18 cellular contexts compared by ENCODE assay signal in the genomic region with DNA sequence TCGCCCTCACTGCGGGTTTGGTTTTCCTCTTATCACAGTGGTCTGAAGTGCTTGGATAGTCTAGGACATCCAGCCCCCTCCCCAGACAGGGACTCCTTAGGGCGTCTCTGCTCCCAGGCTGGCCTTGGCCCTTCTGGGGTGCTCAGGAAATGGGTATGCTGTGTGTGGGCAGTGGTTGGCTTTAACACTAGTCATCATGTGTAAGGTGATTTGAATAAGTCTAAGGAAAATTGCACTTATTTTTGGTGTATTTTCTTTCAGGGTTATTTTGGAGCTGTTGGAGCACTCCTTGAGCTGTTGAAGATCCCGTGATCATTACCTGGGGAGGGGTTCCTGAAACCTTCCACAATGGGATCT. TPM values are rescaled to one million over a fixed set of nuclear protein-coding genes. Genes with fewer than 3 reads are reported as not detected.
A peak's percentile ranks its signal among the peaks of the same experiment; 100 is the strongest.
DNase-seq lines count a peak whose midpoint lies in the region; ATAC-seq and TF ChIP-seq lines count a peak whose summit lies in the region.
"Had no signal": no experiment of that assay in that cellular context is flagged by ENCODE, and none has a peak within 500 bp of the region (broad histone marks: within the 10 kb centered on the region; RNA-seq: fewer than 3 reads in every experiment).

No MANE protein-coding gene starts in this region.

- no peak for ATAC-seq in activated CD8-positive, alpha-beta T cell treated with anti-CD3 and anti-CD28 coated beads, Interleukin-2, amount 10 ng/mL, durations not matched to agents 7 days and 5 days
- no peak for ATAC-seq in stimulated activated naive CD8-positive, alpha-beta T cell treated with anti-CD3 and anti-CD28 coated beads, Interleukin-15, amount 100 ng/mL, for 72 hours
- ATAC-seq in GM18867 (IDR thresholded peaks at IDR 0.05; ENCODE audit: unreplicated experiment) (no peak), GM21360 (IDR thresholded peaks at IDR 0.05; ENCODE audit: unreplicated experiment) (no peak)

- no peak for DNase-seq in activated naive CD4-positive, alpha-beta T cell treated with anti-CD3 and anti-CD28 coated beads, Interleukin-2, amount 10 ng/mL, durations not matched to agents 7 days and 5 days
- no peak for DNase-seq in activated CD8-positive, alpha-beta T cell treated with anti-CD3 and anti-CD28 coated beads, Interleukin-2, amount 10 ng/mL, durations not matched to agents 7 days and 5 days
- no peak for DNase-seq in hepatocyte (ENCODE audit: low spot score)
- DNase-seq in stimulated activated naive CD8-positive, alpha-beta T cell treated with anti-CD3 and anti-CD28 coated beads, Interleukin-15, amount 100 ng/mL, for 72 hours: no peak
- no peak for DNase-seq in NCI-H774 (lab: John Stamatoyannopoulos, UW)
- DNase-seq: cortex of kidney, GF-D8, mesendoderm, MV-4-11, NCI-H2107, NCI-H748 treated with DMSO at 0.1 percent for 48 hours, nucleus accumbens, sigmoid colon, T-helper 1 cell, uterus had no signal

- H3K36me3 ChIP-seq in hepatocyte (replicated peaks; ENCODE audit: insufficient read depth, low read depth): no peaks in the 10 kb centered on the region
- H3K36me3 ChIP-seq: uterus had no signal

- peaks cover 9% of the 10 kb centered on the region for H3K36me3 Mint-ChIP-seq in activated naive CD4-positive, alpha-beta T cell treated with anti-CD3 and anti-CD28 coated beads, Interleukin-2, amount 50 U/mL, for 24 hours
- H3K36me3 Mint-ChIP-seq in activated naive CD4-positive, alpha-beta T cell treated with anti-CD3 and anti-CD28 coated beads, Interleukin-2, amount 10 ng/mL, durations not matched to agents 7 days and 5 days: peaks cover 55% of the 10 kb centered on the region
- H3K36me3 Mint-ChIP-seq in activated CD8-positive, alpha-beta T cell treated with anti-CD3 and anti-CD28 coated beads, Interleukin-2, amount 10 ng/mL, durations not matched to agents 7 days and 5 days (ENCODE audit: low read depth): peaks cover 72% of the 10 kb centered on the region

- H3K4me1 Mint-ChIP-seq in activated naive CD4-positive, alpha-beta T cell treated with anti-CD3 and anti-CD28 coated beads, Interleukin-2, amount 50 U/mL, for 24 hours: peaks cover 66% of the 10 kb centered on the region
- H3K4me1 Mint-ChIP-seq in activated naive CD4-positive, alpha-beta T cell treated with anti-CD3 and anti-CD28 coated beads, Interleukin-2, amount 10 ng/mL, durations not matched to agents 7 days and 5 days: peaks cover 22% of the 10 kb centered on the region
- H3K4me1 Mint-ChIP-seq in activated CD8-positive, alpha-beta T cell treated with anti-CD3 and anti-CD28 coated beads, Interleukin-2, amount 10 ng/mL, durations not matched to agents 7 days and 5 days (ENCODE audit: low read depth): peaks cover 33% of the 10 kb centered on the region
- peaks cover 56% of the 10 kb centered on the region for H3K4me1 Mint-ChIP-seq in stimulated activated naive CD8-positive, alpha-beta T cell treated with anti-CD3 and anti-CD28 coated beads, Interleukin-15, amount 100 ng/mL, for 72 hours

- no peaks in the 10 kb centered on the region for H3K9me3 Mint-ChIP-seq in activated naive CD4-positive, alpha-beta T cell treated with anti-CD3 and anti-CD28 coated beads, Interleukin-2, amount 50 U/mL, for 24 hours
- H3K9me3 Mint-ChIP-seq in activated naive CD4-positive, alpha-beta T cell treated with anti-CD3 and anti-CD28 coated beads, Interleukin-2, amount 10 ng/mL, durations not matched to agents 7 days and 5 days: no peaks in the 10 kb centered on the region
- H3K9me3 Mint-ChIP-seq in activated CD8-positive, alpha-beta T cell treated with anti-CD3 and anti-CD28 coated beads, Interleukin-2, amount 10 ng/mL, durations not matched to agents 7 days and 5 days (ENCODE audit: insufficient read depth): no peaks in the 10 kb centered on the region
- no peaks in the 10 kb centered on the region for H3K9me3 Mint-ChIP-seq in stimulated activated naive CD8-positive, alpha-beta T cell treated with anti-CD3 and anti-CD28 coated beads, Interleukin-15, amount 100 ng/mL, for 72 hours

- WGBS in hepatocyte (ENCODE audit: low lambda C conversion rate, missing lambda C conversion rate): 93% methylated on average over 4 of the region's 4 CpGs

- TF ChIP-seq CTCF in hepatocyte (IDR thresholded peaks at IDR 0.05; ENCODE audit: poor library complexity): no peak

- no peak overlapping the region for H3K4me2 ChIP-seq in hepatocyte

- CTCF ChIA-PET in activated naive CD4-positive, alpha-beta T cell treated with anti-CD3 and anti-CD28 coated beads, Interleukin-2, amount 10 ng/mL, durations not matched to agents 7 days and 5 days (lab: Charles Lee): no interaction called here
- CTCF ChIA-PET in activated CD8-positive, alpha-beta T cell treated with anti-CD3 and anti-CD28 coated beads, Interleukin-2, amount 10 ng/mL, durations not matched to agents 7 days and 5 days (lab: Charles Lee): no interaction called here

- no peaks in the 10 kb centered on the region for H3K9me3 ChIP-seq in hepatocyte (ENCODE audit: low read depth)
- H3K9me3 ChIP-seq: sigmoid colon, uterus had no signal

- peak overlapping the region; percentile 95 for H3K27ac Mint-ChIP-seq in activated naive CD4-positive, alpha-beta T cell treated with anti-CD3 and anti-CD28 coated beads, Interleukin-2, amount 50 U/mL, for 24 hours
- no peak overlapping the region for H3K27ac Mint-ChIP-seq in activated naive CD4-positive, alpha-beta T cell treated with anti-CD3 and anti-CD28 coated beads, Interleukin-2, amount 10 ng/mL, durations not matched to agents 7 days and 5 days
- peak overlapping the region; percentile 53 for H3K27ac Mint-ChIP-seq in activated CD8-positive, alpha-beta T cell treated with anti-CD3 and anti-CD28 coated beads, Interleukin-2, amount 10 ng/mL, durations not matched to agents 7 days and 5 days
- H3K27ac Mint-ChIP-seq in stimulated activated naive CD8-positive, alpha-beta T cell treated with anti-CD3 and anti-CD28 coated beads, Interleukin-15, amount 100 ng/mL, for 72 hours: peak overlapping the region; percentile 92 to 95

- H3K9me2 ChIP-seq in hepatocyte (replicated peaks; ENCODE audit: insufficient read depth): no peaks in the 10 kb centered on the region

- no peaks in the 10 kb centered on the region for H3K27me3 ChIP-seq in hepatocyte
- H3K27me3 ChIP-seq: sigmoid colon, uterus had no signal

- peaks cover 29% of the 10 kb centered on the region for H4K20me1 ChIP-seq in hepatocyte (ENCODE audit: insufficient read depth, poor library complexity, severe bottlenecking)

- no peaks in the 10 kb centered on the region for H3K27me3 Mint-ChIP-seq in activated naive CD4-positive, alpha-beta T cell treated with anti-CD3 and anti-CD28 coated beads, Interleukin-2, amount 50 U/mL, for 24 hours
- H3K27me3 Mint-ChIP-seq in activated naive CD4-positive, alpha-beta T cell treated with anti-CD3 and anti-CD28 coated beads, Interleukin-2, amount 10 ng/mL, durations not matched to agents 7 days and 5 days: no peaks in the 10 kb centered on the region
- H3K27me3 Mint-ChIP-seq in activated CD8-positive, alpha-beta T cell treated with anti-CD3 and anti-CD28 coated beads, Interleukin-2, amount 10 ng/mL, durations not matched to agents 7 days and 5 days (ENCODE audit: low read depth): no peaks in the 10 kb centered on the region
- no peaks in the 10 kb centered on the region for H3K27me3 Mint-ChIP-seq in stimulated activated naive CD8-positive, alpha-beta T cell treated with anti-CD3 and anti-CD28 coated beads, Interleukin-15, amount 100 ng/mL, for 72 hours

- peak overlapping the region; percentile 28 for H3K27ac ChIP-seq in hepatocyte
- H3K27ac ChIP-seq: sigmoid colon, uterus had no signal

- POLR2A ChIA-PET in activated CD8-positive, alpha-beta T cell treated with anti-CD3 and anti-CD28 coated beads, Interleukin-2, amount 10 ng/mL, durations not matched to agents 7 days and 5 days (lab: Charles Lee): no interaction called here

- no peak overlapping the region for H3K4me3 ChIP-seq in hepatocyte
- H3K4me3 ChIP-seq: sigmoid colon, uterus had no signal

- peaks cover 8% of the 10 kb centered on the region for H3K4me1 ChIP-seq in hepatocyte (ENCODE audit: insufficient read depth)
- H3K4me1 ChIP-seq: uterus had no signal

- H2AFZ ChIP-seq in hepatocyte: no peak overlapping the region

- peaks cover 41% of the 10 kb centered on the region for H3K79me2 ChIP-seq in hepatocyte

- no peak overlapping the region for H3K4me3 Mint-ChIP-seq in activated naive CD4-positive, alpha-beta T cell treated with anti-CD3 and anti-CD28 coated beads, Interleukin-2, amount 50 U/mL, for 24 hours
- no peak overlapping the region for H3K4me3 Mint-ChIP-seq in activated naive CD4-positive, alpha-beta T cell treated with anti-CD3 and anti-CD28 coated beads, Interleukin-2, amount 10 ng/mL, durations not matched to agents 7 days and 5 days
- H3K4me3 Mint-ChIP-seq in activated CD8-positive, alpha-beta T cell treated with anti-CD3 and anti-CD28 coated beads, Interleukin-2, amount 10 ng/mL, durations not matched to agents 7 days and 5 days: no peak overlapping the region
- H3K4me3 Mint-ChIP-seq in stimulated activated naive CD8-positive, alpha-beta T cell treated with anti-CD3 and anti-CD28 coated beads, Interleukin-15, amount 100 ng/mL, for 72 hours: no peak overlapping the region

RNA-seq across cellular contexts. Expression of gene PANK2, which starts 33.8 kb away (rescaled TPM):
- total RNA-seq in activated CD8-positive, alpha-beta T cell treated with anti-CD3 and anti-CD28 coated beads, Interleukin-2, amount 10 ng/mL, durations not matched to agents 7 days and 5 days: 10 to 100 TPM; 73.1 to 74.4 TPM
- 37.4 and 37.6 TPM in 2 replicates for total RNA-seq in hepatocyte
- 24.1 and 37.6 TPM in 2 replicates for polyA plus RNA-seq in hepatocyte
